ENCODE assay signal across 1 cellular context in the genomic region with DNA sequence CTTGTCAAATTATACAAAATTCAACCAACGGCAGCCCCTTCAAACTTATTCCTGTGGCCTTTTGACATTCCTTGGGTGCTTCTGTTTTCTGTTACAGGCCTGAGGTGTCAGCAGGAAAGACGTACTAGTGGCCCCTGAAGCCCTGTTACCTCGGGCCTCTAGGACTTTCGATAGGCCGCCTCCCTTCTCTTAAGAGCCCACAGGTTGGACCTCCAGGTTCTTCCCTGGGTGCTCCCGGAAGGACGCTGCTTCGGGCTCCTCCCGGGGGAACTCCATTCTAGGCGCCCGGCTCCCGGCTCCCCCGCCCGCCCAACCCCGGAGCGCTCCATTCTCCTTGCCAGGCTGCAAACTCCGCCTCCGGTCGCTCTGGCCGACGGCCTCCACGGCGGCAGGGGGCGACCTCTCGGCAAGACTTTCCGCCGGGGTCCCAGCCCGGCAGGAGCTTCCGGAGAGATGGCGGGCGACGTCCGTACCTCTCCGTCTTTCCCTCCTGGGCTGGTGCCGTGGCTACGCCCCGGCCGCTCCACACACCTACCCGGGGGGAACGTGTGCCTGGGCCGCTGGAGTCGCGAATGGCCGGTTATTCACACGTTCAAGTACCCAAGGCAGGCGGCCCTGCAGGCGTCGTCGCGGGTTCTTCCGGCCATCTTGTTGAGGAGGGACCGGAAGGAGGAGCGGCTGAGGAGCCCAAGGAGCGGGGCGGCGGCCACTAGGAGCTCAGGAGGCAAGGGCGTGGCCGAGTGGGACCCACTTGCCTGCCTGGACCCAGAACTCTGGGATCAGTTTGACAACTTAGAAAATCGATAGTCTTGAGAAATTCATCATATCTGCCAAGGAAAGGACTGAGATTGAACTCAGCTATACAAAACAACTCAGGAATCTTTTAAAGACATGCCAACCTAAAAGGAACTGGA.
TF ChIP-seq lines count a peak whose summit lies in the region.

No MANE protein-coding gene starts in this region.

TF ChIP-seq in K562, 482 proteins besides CTCF, POLR2A, EP300 and RAD21 (continued from another document and continues in another):
- TF ChIP-seq, protein P1, sequence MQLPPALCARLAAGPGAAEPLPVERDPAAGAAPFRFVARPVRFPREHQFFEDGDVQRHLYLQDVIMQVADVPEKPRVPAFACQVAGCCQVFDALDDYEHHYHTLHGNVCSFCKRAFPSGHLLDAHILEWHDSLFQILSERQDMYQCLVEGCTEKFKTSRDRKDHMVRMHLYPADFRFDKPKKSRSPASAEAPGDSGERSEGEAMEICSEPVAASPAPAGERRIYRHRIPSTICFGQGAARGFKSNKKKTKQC (CRISPR knock-in tag; IDR thresholded peaks at IDR 0.05), result peak; percentile 86
- TF ChIP-seq, protein P2, sequence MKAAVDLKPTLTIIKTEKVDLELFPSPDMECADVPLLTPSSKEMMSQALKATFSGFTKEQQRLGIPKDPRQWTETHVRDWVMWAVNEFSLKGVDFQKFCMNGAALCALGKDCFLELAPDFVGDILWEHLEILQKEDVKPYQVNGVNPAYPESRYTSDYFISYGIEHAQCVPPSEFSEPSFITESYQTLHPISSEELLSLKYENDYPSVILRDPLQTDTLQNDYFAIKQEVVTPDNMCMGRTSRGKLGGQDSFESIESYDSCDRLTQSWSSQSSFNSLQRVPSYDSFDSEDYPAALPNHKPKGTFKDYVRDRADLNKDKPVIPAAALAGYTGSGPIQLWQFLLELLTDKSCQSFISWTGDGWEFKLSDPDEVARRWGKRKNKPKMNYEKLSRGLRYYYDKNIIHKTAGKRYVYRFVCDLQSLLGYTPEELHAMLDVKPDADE (conservative IDR thresholded peaks at IDR 0.05; ENCODE audit: control insufficient read depth, low read depth, low read length), result no peak
- TF ChIP-seq RBM39 (optimal IDR thresholded peaks at IDR 0.05; ENCODE audit: low read depth, low read length), result peak; percentile 90
- TF ChIP-seq RFX1 (IDR thresholded peaks at IDR 0.05), result no peak
- no peak for TF ChIP-seq RBM15 (IDR thresholded peaks at IDR 0.05; ENCODE audit: insufficient read depth, low read length)
- TF ChIP-seq, protein P3, sequence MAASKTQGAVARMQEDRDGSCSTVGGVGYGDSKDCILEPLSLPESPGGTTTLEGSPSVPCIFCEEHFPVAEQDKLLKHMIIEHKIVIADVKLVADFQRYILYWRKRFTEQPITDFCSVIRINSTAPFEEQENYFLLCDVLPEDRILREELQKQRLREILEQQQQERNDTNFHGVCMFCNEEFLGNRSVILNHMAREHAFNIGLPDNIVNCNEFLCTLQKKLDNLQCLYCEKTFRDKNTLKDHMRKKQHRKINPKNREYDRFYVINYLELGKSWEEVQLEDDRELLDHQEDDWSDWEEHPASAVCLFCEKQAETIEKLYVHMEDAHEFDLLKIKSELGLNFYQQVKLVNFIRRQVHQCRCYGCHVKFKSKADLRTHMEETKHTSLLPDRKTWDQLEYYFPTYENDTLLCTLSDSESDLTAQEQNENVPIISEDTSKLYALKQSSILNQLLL (CRISPR knock-in tag; IDR thresholded peaks at IDR 0.05; ENCODE audit: borderline replicate concordance), result no peak
- TF ChIP-seq POLR2G (IDR thresholded peaks at IDR 0.05; ENCODE audit: low read depth, low read length), result peak; percentile 98
- TF ChIP-seq FOXA1 (IDR thresholded peaks at IDR 0.05; ENCODE audit: borderline replicate concordance), result no peak
- 0 out of 4 replicates have a peak, but pooled peaks of 1 of the 2 experiments have one; percentile 36 for TF ChIP-seq KDM4B (IDR thresholded peaks at IDR 0.05; ENCODE audit: borderline replicate concordance in 2 of 2, low read depth in 1 of 2)
- no peak for TF ChIP-seq TARDBP (IDR thresholded peaks at IDR 0.05)
- peak; percentile 49; the same call in 1 of the 2 replicates for TF ChIP-seq ZNF584 (CRISPR knock-in tag; IDR thresholded peaks at IDR 0.05; ENCODE audit: low read depth)
- TF ChIP-seq ZNF316 (IDR thresholded peaks at IDR 0.05), result no peak
- TF ChIP-seq NUFIP1 (IDR thresholded peaks at IDR 0.05; ENCODE audit: partially characterized antibody), result no peak
- peak; percentile 98 for TF ChIP-seq GABPA (tag; conservative IDR thresholded peaks at IDR 0.05; ENCODE audit: low read depth)
- TF ChIP-seq, protein P4, sequence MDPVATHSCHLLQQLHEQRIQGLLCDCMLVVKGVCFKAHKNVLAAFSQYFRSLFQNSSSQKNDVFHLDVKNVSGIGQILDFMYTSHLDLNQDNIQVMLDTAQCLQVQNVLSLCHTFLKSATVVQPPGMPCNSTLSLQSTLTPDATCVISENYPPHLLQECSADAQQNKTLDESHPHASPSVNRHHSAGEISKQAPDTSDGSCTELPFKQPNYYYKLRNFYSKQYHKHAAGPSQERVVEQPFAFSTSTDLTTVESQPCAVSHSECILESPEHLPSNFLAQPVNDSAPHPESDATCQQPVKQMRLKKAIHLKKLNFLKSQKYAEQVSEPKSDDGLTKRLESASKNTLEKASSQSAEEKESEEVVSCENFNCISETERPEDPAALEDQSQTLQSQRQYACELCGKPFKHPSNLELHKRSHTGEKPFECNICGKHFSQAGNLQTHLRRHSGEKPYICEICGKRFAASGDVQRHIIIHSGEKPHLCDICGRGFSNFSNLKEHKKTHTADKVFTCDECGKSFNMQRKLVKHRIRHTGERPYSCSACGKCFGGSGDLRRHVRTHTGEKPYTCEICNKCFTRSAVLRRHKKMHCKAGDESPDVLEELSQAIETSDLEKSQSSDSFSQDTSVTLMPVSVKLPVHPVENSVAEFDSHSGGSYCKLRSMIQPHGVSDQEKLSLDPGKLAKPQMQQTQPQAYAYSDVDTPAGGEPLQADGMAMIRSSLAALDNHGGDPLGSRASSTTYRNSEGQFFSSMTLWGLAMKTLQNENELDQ (CRISPR knock-in tag; IDR thresholded peaks at IDR 0.05; ENCODE audit: borderline replicate concordance), result no peak
- TF ChIP-seq NFXL1 (CRISPR knock-in tag; IDR thresholded peaks at IDR 0.05), result peak; percentile 61; the same call in 1 of the 2 replicates
- peak; percentile 59 for TF ChIP-seq CREM (IDR thresholded peaks at IDR 0.05; ENCODE audit: low read depth)
- TF ChIP-seq DNMT1 (IDR thresholded peaks at IDR 0.05), result no peak
- TF ChIP-seq HDAC2 (IDR thresholded peaks at IDR 0.05), result peak; percentile 78; the same call in 1 of the 2 replicates
- no peak for TF ChIP-seq ZNF274 (IDR thresholded peaks at IDR 0.05; ENCODE audit: borderline replicate concordance, low read depth, low read length)
- TF ChIP-seq, protein P5, sequence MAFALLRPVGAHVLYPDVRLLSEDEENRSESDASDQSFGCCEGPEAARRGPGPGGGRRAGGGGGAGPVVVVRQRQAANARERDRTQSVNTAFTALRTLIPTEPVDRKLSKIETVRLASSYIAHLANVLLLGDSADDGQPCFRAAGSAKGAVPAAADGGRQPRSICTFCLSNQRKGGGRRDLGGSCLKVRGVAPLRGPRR (CRISPR knock-in tag; IDR thresholded peaks at IDR 0.05), result peak; percentile 79; the same call in 1 of the 2 replicates
- TF ChIP-seq CAMTA2 (CRISPR knock-in tag; conservative IDR thresholded peaks at IDR 0.05), result 0 out of 2 replicates have a peak, but pooled peaks have one; percentile 43
- no peak for TF ChIP-seq PYGO2 (tag; IDR thresholded peaks at IDR 0.05)
- TF ChIP-seq SAP30 (IDR thresholded peaks at IDR 0.05; ENCODE audit: borderline replicate concordance, insufficient read depth, low read depth, low read length, poor library complexity, severe bottlenecking), result peak; percentile 31
- peak; percentile 40; the same call in 1 of the 2 replicates for TF ChIP-seq KLF6 (CRISPR knock-in tag; IDR thresholded peaks at IDR 0.05; ENCODE audit: borderline replicate concordance)
- TF ChIP-seq SP2 (IDR thresholded peaks at IDR 0.05; ENCODE audit: extremely low read depth, low read depth, low read length, poor library complexity, severe bottlenecking), result peak; percentile 80
- no peak for TF ChIP-seq COPS2 (conservative IDR thresholded peaks at IDR 0.05)
- TF ChIP-seq TGIF2 (CRISPR knock-in tag; IDR thresholded peaks at IDR 0.05), result peak; percentile 17; the same call in 1 of the 2 replicates
- TF ChIP-seq YBX1 (IDR thresholded peaks at IDR 0.05), result no peak
- TF ChIP-seq PHB (CRISPR knock-in tag; IDR thresholded peaks at IDR 0.05), result no peak
- TF ChIP-seq ZNF282 (CRISPR knock-in tag; IDR thresholded peaks at IDR 0.05), result no peak
- peak; percentile 65 for TF ChIP-seq RBBP5 (IDR thresholded peaks at IDR 0.05; ENCODE audit: borderline replicate concordance, insufficient read depth, low read length, poor library complexity, severe bottlenecking)
- TF ChIP-seq GATA2 (CRISPR knock-in tag; IDR thresholded peaks at IDR 0.05), result no peak
- TF ChIP-seq, protein P6, sequence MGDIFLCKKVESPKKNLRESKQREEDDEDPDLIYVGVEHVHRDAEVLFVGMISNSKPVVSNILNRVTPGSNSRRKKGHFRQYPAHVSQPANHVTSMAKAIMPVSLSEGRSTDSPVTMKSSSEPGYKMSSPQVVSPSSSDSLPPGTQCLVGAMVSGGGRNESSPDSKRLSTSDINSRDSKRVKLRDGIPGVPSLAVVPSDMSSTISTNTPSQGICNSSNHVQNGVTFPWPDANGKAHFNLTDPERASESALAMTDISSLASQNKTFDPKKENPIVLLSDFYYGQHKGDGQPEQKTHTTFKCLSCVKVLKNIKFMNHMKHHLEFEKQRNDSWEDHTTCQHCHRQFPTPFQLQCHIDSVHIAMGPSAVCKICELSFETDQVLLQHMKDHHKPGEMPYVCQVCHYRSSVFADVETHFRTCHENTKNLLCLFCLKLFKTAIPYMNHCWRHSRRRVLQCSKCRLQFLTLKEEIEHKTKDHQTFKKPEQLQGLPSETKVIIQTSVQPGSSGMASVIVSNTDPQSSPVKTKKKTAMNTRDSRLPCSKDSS (IDR thresholded peaks at IDR 0.05; ENCODE audit: low read depth, partially characterized antibody), result no peak
- TF ChIP-seq ILK (tag; IDR thresholded peaks at IDR 0.05; ENCODE audit: borderline replicate concordance, low read depth), result no peak
- TF ChIP-seq, protein P7, sequence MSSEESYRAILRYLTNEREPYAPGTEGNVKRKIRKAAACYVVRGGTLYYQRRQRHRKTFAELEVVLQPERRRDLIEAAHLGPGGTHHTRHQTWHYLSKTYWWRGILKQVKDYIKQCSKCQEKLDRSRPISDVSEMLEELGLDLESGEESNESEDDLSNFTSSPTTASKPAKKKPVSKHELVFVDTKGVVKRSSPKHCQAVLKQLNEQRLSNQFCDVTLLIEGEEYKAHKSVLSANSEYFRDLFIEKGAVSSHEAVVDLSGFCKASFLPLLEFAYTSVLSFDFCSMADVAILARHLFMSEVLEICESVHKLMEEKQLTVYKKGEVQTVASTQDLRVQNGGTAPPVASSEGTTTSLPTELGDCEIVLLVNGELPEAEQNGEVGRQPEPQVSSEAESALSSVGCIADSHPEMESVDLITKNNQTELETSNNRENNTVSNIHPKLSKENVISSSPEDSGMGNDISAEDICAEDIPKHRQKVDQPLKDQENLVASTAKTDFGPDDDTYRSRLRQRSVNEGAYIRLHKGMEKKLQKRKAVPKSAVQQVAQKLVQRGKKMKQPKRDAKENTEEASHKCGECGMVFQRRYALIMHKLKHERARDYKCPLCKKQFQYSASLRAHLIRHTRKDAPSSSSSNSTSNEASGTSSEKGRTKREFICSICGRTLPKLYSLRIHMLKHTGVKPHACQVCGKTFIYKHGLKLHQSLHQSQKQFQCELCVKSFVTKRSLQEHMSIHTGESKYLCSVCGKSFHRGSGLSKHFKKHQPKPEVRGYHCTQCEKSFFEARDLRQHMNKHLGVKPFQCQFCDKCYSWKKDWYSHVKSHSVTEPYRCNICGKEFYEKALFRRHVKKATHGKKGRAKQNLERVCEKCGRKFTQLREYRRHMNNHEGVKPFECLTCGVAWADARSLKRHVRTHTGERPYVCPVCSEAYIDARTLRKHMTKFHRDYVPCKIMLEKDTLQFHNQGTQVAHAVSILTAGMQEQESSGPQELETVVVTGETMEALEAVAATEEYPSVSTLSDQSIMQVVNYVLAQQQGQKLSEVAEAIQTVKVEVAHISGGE (CRISPR knock-in tag; IDR thresholded peaks at IDR 0.05), result peak; percentile 66 to 95 (median 74); a peak in 5 of 6 replicates
- TF ChIP-seq POLR2B (IDR thresholded peaks at IDR 0.05; ENCODE audit: low read depth, partially characterized antibody), result peak; percentile 75
